In genomic region chr5:171907731-171908343, GRCh38 we compare ENCODE assay signal across 8 cellular contexts.
DNase-seq lines count a peak whose midpoint lies in the region; FAIRE-seq and TF ChIP-seq lines count a peak whose summit lies in the region.

No MANE protein-coding gene starts in this region.

- no peak overlapping the region for H3K4me3 ChIP-seq in adrenal gland
- H3K4me3 ChIP-seq in right atrium auricular region, result no peak overlapping the region
- H3K4me3 ChIP-seq in small intestine (ENCODE audit: low read depth in 1 of 2, low read length in 2 of 2), result no peak overlapping the region

- no peak for TF ChIP-seq POLR2A in adrenal gland (IDR thresholded peaks at IDR 0.05)

- no peak overlapping the region for H3K27ac ChIP-seq in adrenal gland
- H3K27ac ChIP-seq in right atrium auricular region, result no peak overlapping the region
- H3K27ac ChIP-seq in small intestine (ENCODE audit: low read depth in 1 of 2, low read length in 1 of 2), result no peak overlapping the region

- DNase-seq in D341Med (ENCODE audit: low spot score) (peak; percentile 48), GM19239 (ENCODE audit: insufficient read length, low spot score) (no peak), HT-29 (ENCODE audit: low spot score) (peak; percentile 78), RKO (ENCODE audit: low spot score) (peak; percentile 77), adrenal gland (peak; percentile 23 to 76 (median 44)), right atrium auricular region (ENCODE audit: low spot score) (no peak), small intestine (peak; percentile 75), cortex of kidney (lab: John Stamatoyannopoulos, UW) (no peak)

- H3K4me1 ChIP-seq in adrenal gland (replicated peaks in 1 of 2) (peaks cover 0 to 14% of the 10 kb centered on the region in 2 donors), right atrium auricular region (peaks cover 0 to 16% of the 10 kb centered on the region in 2 donors), small intestine (ENCODE audit: control insufficient read depth in 2 of 2, insufficient read depth in 1 of 2, low read depth in 1 of 2, low read length in 1 of 2) (no peaks in the 10 kb centered on the region)

- H3K9me3 ChIP-seq in adrenal gland (replicated peaks in 1 of 3) (no peaks in the 10 kb centered on the region), right atrium auricular region (no peaks in the 10 kb centered on the region), small intestine (ENCODE audit: control insufficient read depth, low read depth) (no peaks in the 10 kb centered on the region)

- no peaks in the 10 kb centered on the region for H3K27me3 ChIP-seq in adrenal gland
- no peaks in the 10 kb centered on the region for H3K27me3 ChIP-seq in right atrium auricular region
- H3K27me3 ChIP-seq in small intestine (ENCODE audit: control insufficient read depth in 2 of 2, insufficient read depth in 2 of 2, low read length in 2 of 2), result no peaks in the 10 kb centered on the region

- intact Hi-C loops in adrenal gland (cut with DNase I), result loop anchor here in 1 of 2 donors (5.0 kb wide), 1 partner anchor 329 kb away; no protein-coding TSS in a partner anchor

- H3K36me3 ChIP-seq in adrenal gland (replicated peaks in 1 of 2) (peaks cover 0 to 4% of the 10 kb centered on the region in 2 donors), right atrium auricular region (peaks cover 5% of the 10 kb centered on the region), small intestine (ENCODE audit: control insufficient read depth in 2 of 2, insufficient read depth in 2 of 2, low read length in 2 of 2) (peaks cover 0 to 3% of the 10 kb centered on the region in 2 donors)

- FAIRE-seq in GM19239 (lab: Jason Lieb, UNC) (peak; percentile 97), small intestine (lab: Jason Lieb, UNC) (peak; percentile 5)

- WGBS in adrenal gland, 4 donors, result 21 to 24% (median 22%) methylated on average over 4 of the region's 4 CpGs
- WGBS in small intestine, 3 donors, result 25 to 30% (median 28%) methylated on average over 4 of the region's 4 CpGs

- peak; percentile 57 to 82 (median 73) for TF ChIP-seq CTCF in adrenal gland (IDR thresholded peaks at IDR 0.05)
- TF ChIP-seq CTCF in right atrium auricular region (IDR thresholded peaks at IDR 0.05), result peak; percentile 51 to 79

Comparison
In these comparisons a context has a peak if more than half of its experiments do, and no peak if none do; other contexts are left out.
1. DNase-seq: peak in D341Med (single experiment), HT-29 (single experiment), RKO (single experiment), adrenal gland (7 of 7) and small intestine (single experiment); none in GM19239 (single experiment), right atrium auricular region (single experiment) and cortex of kidney (single experiment).